ENCODE assay signal across 9 cellular contexts in genomic region chr1:26959270-26959669, GRCh38. TPM values are rescaled to one million over a fixed set of nuclear protein-coding genes. Genes with fewer than 3 reads are reported as not detected.
DNase-seq lines count a peak whose midpoint lies in the region; ATAC-seq and TF ChIP-seq lines count a peak whose summit lies in the region.
"Had no signal": no experiment of that assay in that cellular context is flagged by ENCODE, and none has a peak within 500 bp of the region (broad histone marks: within the 10 kb centered on the region; RNA-seq: fewer than 3 reads in every experiment).

No MANE protein-coding gene starts in this region.

- H3K4me1 Mint-ChIP-seq in activated T-cell treated with anti-CD3 and anti-CD28 coated beads, Interleukin-2, amount 50 U/mL, for 72 hours (ENCODE audit: low read depth), result peaks cover 6% of the 10 kb centered on the region

- no peak for TF ChIP-seq CTCF in transverse colon (IDR thresholded peaks at IDR 0.05)

- H3K36me3 Mint-ChIP-seq in activated T-cell treated with anti-CD3 and anti-CD28 coated beads, Interleukin-2, amount 50 U/mL, for 72 hours (ENCODE audit: insufficient read depth in 2 of 2), result peaks cover 0 to 2% of the 10 kb centered on the region in 2 donors

- in situ Hi-C loops in transverse colon (cut with MboI; ENCODE audit: low pct_ligation_motif_present in 1 of 4, low pct_unique_long_range_greater_than_20kb in 1 of 4, low sequenced_read_pairs in 3 of 4), result no loop called here

- TF ChIP-seq POLR2A in transverse colon (IDR thresholded peaks at IDR 0.05), result no peak

- no peak overlapping the region for H3K27ac Mint-ChIP-seq in activated T-cell treated with anti-CD3 and anti-CD28 coated beads, Interleukin-2, amount 50 U/mL, for 72 hours

- peaks cover 29% of the 10 kb centered on the region for H3K27me3 Mint-ChIP-seq in activated T-cell treated with anti-CD3 and anti-CD28 coated beads, Interleukin-2, amount 50 U/mL, for 72 hours (ENCODE audit: low read depth)

- H3K9ac ChIP-seq in iPS-18a (ENCODE audit: low read length), result peak overlapping the region; percentile 62

- peaks cover 0 to 2% of the 10 kb centered on the region in 2 donors for H3K9me3 Mint-ChIP-seq in activated T-cell treated with anti-CD3 and anti-CD28 coated beads, Interleukin-2, amount 50 U/mL, for 72 hours

- no peak for DNase-seq in activated T-cell treated with anti-CD3 and anti-CD28 coated beads, Interleukin-2, amount 50 U/mL, for 72 hours
- DNase-seq in activated T-cell treated with anti-CD3 and anti-CD28 coated beads, Interleukin-2, amount 50 U/mL, for 48 hours, result no peak
- no peak for DNase-seq in transverse colon
- DNase-seq in AML-193 (lab: John Stamatoyannopoulos, UW), result no peak
- DNase-seq in amygdala (lab: John Stamatoyannopoulos, UW), result no peak
- DNase-seq: cortex of kidney, midbrain, NCI-H2081 treated with DMSO at 0.1 percent for 48 hours had no signal

- H3K9me3 ChIP-seq in iPS-18a (ENCODE audit: control insufficient read depth, low read depth, low read length) (no peaks in the 10 kb centered on the region), transverse colon (no peaks in the 10 kb centered on the region)

- H3K27ac ChIP-seq in iPS-18a (ENCODE audit: low read length), result no peak overlapping the region
- H3K27ac ChIP-seq in transverse colon, result peak overlapping the region; percentile 64 to 83 (median 78)

- H3K4me3 Mint-ChIP-seq in activated T-cell treated with anti-CD3 and anti-CD28 coated beads, Interleukin-2, amount 50 U/mL, for 72 hours, result peak overlapping the region; percentile 69 to 70

- H3K36me3 ChIP-seq in iPS-18a (ENCODE audit: control insufficient read depth, low read depth, low read length) (no peaks in the 10 kb centered on the region), transverse colon (no peaks in the 10 kb centered on the region)

- peaks cover 40% of the 10 kb centered on the region for H3K27me3 ChIP-seq in iPS-18a (ENCODE audit: control insufficient read depth, insufficient read depth, low read length)
- peaks cover 44% of the 10 kb centered on the region for H3K27me3 ChIP-seq in transverse colon

- intact Hi-C loops in transverse colon (cut with DNase I; ENCODE audit: low total_unique reads), result no loop called here

- no peak for TF ChIP-seq EP300 in transverse colon (IDR thresholded peaks at IDR 0.05; ENCODE audit: low read depth)

- H3K4me3 ChIP-seq in iPS-18a (ENCODE audit: low read length), result peak overlapping the region; percentile 74
- H3K4me3 ChIP-seq in transverse colon, result peak overlapping the region; percentile 21 to 71 (median 64)

- 18% methylated on average over 13 of the region's 13 CpGs; no CpG with 5 or more reads in 1 of the 2 donors for WGBS in transverse colon (ENCODE audit: low coverage in 1 of 2), 2 donors

- no peak for ATAC-seq in activated T-cell treated with anti-CD3 and anti-CD28 coated beads, Interleukin-2, amount 50 U/mL, for 72 hours (replicated peaks in 1 of 2)

- peaks cover 3% of the 10 kb centered on the region for H3K4me1 ChIP-seq in iPS-18a (ENCODE audit: control insufficient read depth, low read depth, low read length)
- H3K4me1 ChIP-seq in transverse colon, result peaks cover 0 to 20% (median 12%) of the 10 kb centered on the region in 4 donors

RNA-seq across cellular contexts. Expression of gene KDF1, which starts 1.0 kb away (rescaled TPM):
- 1 to 10 TPM; 1.1 TPM for total RNA-seq in activated T-cell treated with anti-CD3 and anti-CD28 coated beads, Interleukin-2, amount 50 U/mL, for 72 hours
- total RNA-seq in transverse colon, result 10 to 100 TPM; 11.6 to 36.2 (median 29.8) TPM

RNA-seq across cellular contexts. Expression of gene TRNP1, which starts 34.2 kb away (rescaled TPM):
- under 1 TPM; 0.49 to 0.96 TPM for total RNA-seq in activated T-cell treated with anti-CD3 and anti-CD28 coated beads, Interleukin-2, amount 50 U/mL, for 72 hours
- 1 to 10 TPM in 2 of 4 donors, under 1 TPM in 1, not detected in 1; 0.80 to 4.1 (median 2.3) TPM for total RNA-seq in transverse colon

RNA-seq across cellular contexts. Expression of gene NUDC, which starts 37.7 kb away (rescaled TPM):
- total RNA-seq in activated T-cell treated with anti-CD3 and anti-CD28 coated beads, Interleukin-2, amount 50 U/mL, for 72 hours, result 10 to 100 TPM; 61.6 to 78.5 TPM
- 10 to 100 TPM; 10.8 to 39.9 (median 27.6) TPM for total RNA-seq in transverse colon

RNA-seq across cellular contexts. Expression of gene NR0B2, which starts 45.5 kb away (rescaled TPM):
- total RNA-seq in activated T-cell treated with anti-CD3 and anti-CD28 coated beads, Interleukin-2, amount 50 U/mL, for 72 hours, result not detected
- 1 to 10 TPM in 1 of 4 donors, under 1 TPM in 1, not detected in 2; 0.95 to 2.7 TPM for total RNA-seq in transverse colon

RNA-seq across cellular contexts. Expression of gene TENT5B, which starts 53.4 kb away (rescaled TPM):
- total RNA-seq in activated T-cell treated with anti-CD3 and anti-CD28 coated beads, Interleukin-2, amount 50 U/mL, for 72 hours, result under 1 TPM in 1 of 2 donors, not detected in 1; 0.19 TPM
- 10 to 100 TPM in 1 of 4 donors, 1 to 10 TPM in 3; 5.2 to 22.5 (median 8.3) TPM for total RNA-seq in transverse colon

Comparison
In these comparisons a context has a peak if more than half of its experiments do, and no peak if none do; other contexts are left out.
1. RNA of gene KDF1, which starts 1.0 kb away (total RNA-seq): 11.6 to 36.2 TPM in transverse colon; 1.1 TPM in activated T-cell treated with anti-CD3 and anti-CD28 coated beads, Interleukin-2, amount 50 U/mL, for 72 hours; every median in the first group is over 4 times any median in the second.